ENCODE assay signal across 9 cellular contexts in the genomic region with DNA sequence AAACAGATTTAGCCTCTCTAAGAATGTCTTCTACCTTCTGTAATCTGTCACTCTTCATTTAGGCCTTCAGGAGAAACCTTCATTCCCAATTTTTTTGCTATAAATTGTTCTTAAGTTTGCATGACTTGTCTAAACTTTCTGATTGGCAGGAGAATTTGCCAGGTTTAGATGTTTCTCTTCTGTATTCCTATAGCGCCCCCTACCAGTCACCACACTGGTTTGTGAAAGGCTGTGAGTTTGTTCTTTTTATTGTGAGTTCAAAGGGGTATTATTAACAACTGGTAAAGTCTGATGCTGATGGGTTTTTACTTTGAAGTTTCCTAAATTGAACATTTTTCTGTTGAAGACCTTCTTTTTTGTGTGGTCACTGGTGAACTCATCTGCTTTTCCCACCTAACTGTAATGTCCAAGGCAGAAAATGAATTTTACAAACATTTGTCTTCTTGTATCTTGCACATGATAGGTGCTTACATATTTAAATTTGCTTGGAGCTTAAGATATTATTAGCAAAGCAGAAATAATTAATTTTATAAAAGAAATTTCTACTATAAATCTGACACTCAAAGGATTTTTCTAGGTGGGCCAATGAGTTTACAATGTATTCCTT. TPM values are rescaled to one million over a fixed set of nuclear protein-coding genes. Genes with fewer than 3 reads are reported as not detected.
DNase-seq lines count a peak whose midpoint lies in the region; ATAC-seq and TF ChIP-seq lines count a peak whose summit lies in the region.
"Had no signal": no experiment of that assay in that cellular context is flagged by ENCODE, and none has a peak within 500 bp of the region (broad histone marks: within the 10 kb centered on the region; RNA-seq: fewer than 3 reads in every experiment).

No MANE protein-coding gene starts in this region.

- H3K36me3 ChIP-seq in OCI-LY7 (ENCODE audit: insufficient read depth, low read length) = peaks cover 50% of the 10 kb centered on the region
- peaks cover 0 to 15% of the 10 kb centered on the region in 2 donors for H3K36me3 ChIP-seq in neuronal stem cell (replicated peaks in 1 of 2; ENCODE audit: control insufficient read depth in 2 of 2, insufficient read depth in 2 of 2, low read length in 2 of 2)
- peaks cover 0 to 19% (median 5%) of the 10 kb centered on the region in 4 donors for H3K36me3 ChIP-seq in transverse colon

- H3K79me1 ChIP-seq in neuronal stem cell (ENCODE audit: low read depth, low read length) = peaks cover 2% of the 10 kb centered on the region

- H3K4me3 ChIP-seq in OCI-LY7 (ENCODE audit: low read depth, low read length, poor library complexity, severe bottlenecking) = no peak overlapping the region
- no peak overlapping the region for H3K4me3 ChIP-seq in neuronal stem cell (ENCODE audit: low read length in 2 of 2)
- H3K4me3 ChIP-seq in transverse colon = no peak overlapping the region
- H3K4me3 ChIP-seq: skin epidermis had no signal

- H4K8ac ChIP-seq in neuronal stem cell (ENCODE audit: low read depth, low read length) = no peak overlapping the region

- H2BK15ac ChIP-seq in neuronal stem cell (ENCODE audit: low read length) = no peak overlapping the region

- H3K4ac ChIP-seq in neuronal stem cell (ENCODE audit: low read length) = no peak overlapping the region

- no peak overlapping the region for H3K18ac ChIP-seq in neuronal stem cell (ENCODE audit: low read length)

- H3K9me3 ChIP-seq in OCI-LY7 (ENCODE audit: low read length) (no peaks in the 10 kb centered on the region), neuronal stem cell (replicated peaks in 1 of 2; ENCODE audit: control insufficient read depth in 2 of 2, insufficient read depth in 1 of 2, low read depth in 1 of 2, low read length in 2 of 2) (no peaks in the 10 kb centered on the region), transverse colon (no peaks in the 10 kb centered on the region)

- TF ChIP-seq POLR2A in erythroblast (IDR thresholded peaks at IDR 0.05; ENCODE audit: low read length) (no peak), transverse colon (IDR thresholded peaks at IDR 0.05) (no peak)

- H4K91ac ChIP-seq in neuronal stem cell (ENCODE audit: low read depth, low read length, poor library complexity) = no peak overlapping the region

- H2BK12ac ChIP-seq in neuronal stem cell (ENCODE audit: low read length) = no peak overlapping the region

- no peak overlapping the region for H2BK5ac ChIP-seq in neuronal stem cell (ENCODE audit: low read length)

- no peak overlapping the region for H2AK5ac ChIP-seq in neuronal stem cell (ENCODE audit: low read depth, low read length)

- no peak overlapping the region for H2BK120ac ChIP-seq in neuronal stem cell (ENCODE audit: low read depth, low read length)

- POLR2A ChIA-PET in OCI-LY7 (lab: Charles Lee) = interaction anchor here (1.5 kb wide), 1 partner anchor 11 kb away, joined by 3 read pairs; no protein-coding TSS in a partner anchor

- H3K27me3 ChIP-seq in neuronal stem cell (ENCODE audit: control insufficient read depth in 3 of 3, insufficient read depth in 3 of 3, low read depth in 1 of 3, low read length in 3 of 3) (no peaks in the 10 kb centered on the region), transverse colon (no peaks in the 10 kb centered on the region)

- H3K9ac ChIP-seq in neuronal stem cell (ENCODE audit: low read depth, low read length, poor library complexity) = no peak overlapping the region

- H3K4me2 ChIP-seq in OCI-LY7 (ENCODE audit: low read length) (no peak overlapping the region), neuronal stem cell (ENCODE audit: insufficient read depth, low read length, poor library complexity, severe bottlenecking) (no peak overlapping the region)

- no CpG with 5 or more reads among the region's 1 CpG for WGBS in neuronal stem cell (ENCODE audit: extremely low coverage in 2 of 2, insufficient read length in 2 of 2, insufficient replicate concordance in 1 of 2), 2 donors
- WGBS in transverse colon (ENCODE audit: low coverage in 1 of 2), 2 donors = 4 to 8% methylated on average over 1 of the region's 1 CpG

- TF ChIP-seq EP300 in transverse colon (IDR thresholded peaks at IDR 0.05; ENCODE audit: low read depth) = no peak

- H3K14ac ChIP-seq in neuronal stem cell (ENCODE audit: low read length) = no peak overlapping the region

- CTCF ChIA-PET in OCI-LY7 (lab: Charles Lee; ENCODE audit: unreplicated experiment) = no interaction called here

- H3K27ac ChIP-seq in OCI-LY7 (ENCODE audit: low read depth, low read length, poor library complexity, severe bottlenecking) = no peak overlapping the region
- no peak overlapping the region for H3K27ac ChIP-seq in neuronal stem cell (replicated peaks; ENCODE audit: low read length)
- no peak overlapping the region for H3K27ac ChIP-seq in transverse colon
- H3K27ac ChIP-seq: skin epidermis had no signal

- peak; percentile 99 for TF ChIP-seq CTCF in OCI-LY7 (conservative IDR thresholded peaks at IDR 0.05; ENCODE audit: low read length)
- peak; percentile 54 to 60 (median 57) for TF ChIP-seq CTCF in transverse colon (IDR thresholded peaks at IDR 0.05)

- in situ Hi-C loops in ACHN (cut with HindIII; ENCODE audit: low pct_ligation_motif_present, low pct_unique_long_range_greater_than_20kb, low sequenced_read_pairs) = no loop called here
- in situ Hi-C loops in transverse colon (cut with MboI; ENCODE audit: low pct_ligation_motif_present in 1 of 4, low pct_unique_long_range_greater_than_20kb in 1 of 4, low sequenced_read_pairs in 3 of 4) = no loop called here

- BruUV-seq in OCI-LY7 (replicated peaks; lab: Mats Ljungman, UMichigan) = no TSS peak

- H4K20me1 ChIP-seq in OCI-LY7 (ENCODE audit: insufficient read depth, low read length) = no peaks in the 10 kb centered on the region

- no peaks in the 10 kb centered on the region for H3K79me2 ChIP-seq in OCI-LY7 (ENCODE audit: insufficient read depth, low read depth, low read length)

- H3K4me1 ChIP-seq in OCI-LY7 (ENCODE audit: insufficient read depth, low read length, poor library complexity, severe bottlenecking) (peaks cover 15% of the 10 kb centered on the region), neuronal stem cell (ENCODE audit: control insufficient read depth in 2 of 2, insufficient read depth in 1 of 2, low read depth in 1 of 2, low read length in 2 of 2) (no peaks in the 10 kb centered on the region), transverse colon (peaks cover 0 to 7% (median 0%) of the 10 kb centered on the region in 4 donors)

- peak; percentile 66 for DNase-seq in ACHN
- DNase-seq in OCI-LY7 (ENCODE audit: low spot score) = peak; percentile 76
- DNase-seq in activated CD8-positive, alpha-beta memory T cell treated with anti-CD3 and anti-CD28 coated beads, Interleukin-2, amount 50 U/mL, for 48 hours = peak; percentile 81
- peak; percentile 77 to 86 for DNase-seq in erythroblast (lab: John Stamatoyannopoulos, UW)
- DNase-seq in neuronal stem cell (ENCODE audit: low spot score) = peak; percentile 72
- DNase-seq in transverse colon = peak; percentile 61
- no peak for DNase-seq in DMS79 treated with DMSO at 0.1 percent for 48 hours (lab: John Stamatoyannopoulos, UW)

- ATAC-seq in GM18867 (IDR thresholded peaks at IDR 0.05; ENCODE audit: unreplicated experiment) = peak; percentile 41

- H3K9me2 ChIP-seq in OCI-LY7 (ENCODE audit: insufficient read depth, low read length) = no peaks in the 10 kb centered on the region

- intact Hi-C loops in OCI-LY7 (cut with micrococcal nuclease; ENCODE audit: unreplicated experiment) (loop anchor here (1.0 to 2.0 kb wide), 3 partner anchors 40 to 303 kb away; a partner anchor contains a TSS), transverse colon (cut with DNase I; ENCODE audit: low total_unique reads) (no loop called here)

- H2AFZ ChIP-seq in OCI-LY7 (ENCODE audit: low read length) (no peak overlapping the region), neuronal stem cell (ENCODE audit: low read length) (no peak overlapping the region)

- no peak overlapping the region for H3K23ac ChIP-seq in neuronal stem cell (ENCODE audit: low read depth, low read length, poor library complexity)

RNA-seq across cellular contexts. Expression of a gene that starts 18.4 kb away (rescaled TPM):
- total RNA-seq in OCI-LY7 (2014; rRNA removed; shearing (Covaris generic)) = 0.03 TPM in 1 of 2 replicates, not detected in the other
- not detected in 2 replicates for total RNA-seq in OCI-LY7 (2022)
- 1.6 TPM for polyA plus RNA-seq in neuronal stem cell (2013, experiment 1 of 2)
- polyA plus RNA-seq in neuronal stem cell (2013, experiment 2 of 2) = 1.7 TPM
- total RNA-seq in transverse colon = under 1 TPM in 2 of 4 donors, not detected in 2; 0.32 to 0.96 TPM
